9 cellular contexts compared by ENCODE assay signal in the genomic region with DNA sequence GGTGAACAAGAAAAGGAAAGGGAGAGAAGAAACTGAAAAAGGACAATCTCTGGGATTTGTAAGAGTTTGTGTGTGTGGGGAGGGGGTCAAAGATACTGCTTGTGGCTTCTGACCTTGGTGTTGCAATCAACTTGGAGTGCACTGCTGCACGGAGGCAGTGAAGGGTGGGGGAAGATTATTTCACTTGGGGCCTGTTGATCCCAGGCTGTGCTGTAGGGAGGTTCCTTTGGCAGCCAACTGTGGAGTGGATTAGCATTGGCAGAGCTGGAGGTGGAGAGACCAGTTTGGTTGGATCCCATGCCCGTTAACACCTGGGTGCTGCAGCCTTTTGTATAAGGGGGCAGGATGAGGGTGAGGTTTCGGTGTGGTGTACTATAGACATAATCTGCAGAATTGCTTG. TPM values are rescaled to one million over a fixed set of nuclear protein-coding genes. Genes with fewer than 3 reads are reported as not detected.
DNase-seq lines count a peak whose midpoint lies in the region; ATAC-seq and TF ChIP-seq lines count a peak whose summit lies in the region.
"Had no signal": no experiment of that assay in that cellular context is flagged by ENCODE, and none has a peak within 500 bp of the region (broad histone marks: within the 10 kb centered on the region; RNA-seq: fewer than 3 reads in every experiment).

No MANE protein-coding gene starts in this region.

- H3K36me3 ChIP-seq in esophagus squamous epithelium, result no peaks in the 10 kb centered on the region

- no peaks in the 10 kb centered on the region for H3K36me3 Mint-ChIP-seq in activated naive CD4-positive, alpha-beta T cell treated with anti-CD3 and anti-CD28 coated beads, Interleukin-2, amount 50 U/mL, for 72 hours

- peak overlapping the region in 3 of 4 donors; percentile 47 to 89 (median 82) for H3K27ac ChIP-seq in esophagus squamous epithelium

- no peaks in the 10 kb centered on the region for H3K9me3 Mint-ChIP-seq in activated naive CD4-positive, alpha-beta T cell treated with anti-CD3 and anti-CD28 coated beads, Interleukin-2, amount 50 U/mL, for 72 hours

- peaks cover 33 to 98% (median 43%) of the 10 kb centered on the region in 3 donors for H3K4me1 ChIP-seq in esophagus squamous epithelium

- H3K27me3 ChIP-seq in esophagus squamous epithelium, result no peaks in the 10 kb centered on the region

- 18 to 37% methylated on average over 3 of the region's 3 CpGs for WGBS in esophagus squamous epithelium, 2 donors

- peak overlapping the region in 2 of 4 donors; percentile 7 to 9 for H3K4me3 ChIP-seq in esophagus squamous epithelium

- ATAC-seq in HG03196 (IDR thresholded peaks at IDR 0.05; ENCODE audit: unreplicated experiment) (no peak), GM21381 (IDR thresholded peaks at IDR 0.05; ENCODE audit: unreplicated experiment) (no peak)
- ATAC-seq in activated naive CD4-positive, alpha-beta T cell treated with anti-CD3 and anti-CD28 coated beads, Interleukin-2, amount 50 U/mL, for 72 hours, result no peak

- intact Hi-C loops in esophagus squamous epithelium (cut with DNase I), result no loop called here

- no peak for TF ChIP-seq POLR2A in esophagus squamous epithelium (IDR thresholded peaks at IDR 0.05)

- TF ChIP-seq CTCF in esophagus squamous epithelium (IDR thresholded peaks at IDR 0.05), result no peak

- peak; percentile 77 for DNase-seq in HT-29 (ENCODE audit: low spot score)
- DNase-seq in NOMO-1 treated with dmso at 0.1 percent for 144 hours (lab: John Stamatoyannopoulos, UW; ENCODE audit: unreplicated experiment), result peak; percentile 68
- DNase-seq in esophagus squamous epithelium (lab: John Stamatoyannopoulos, UW), result no peak
- peak; percentile 65 for DNase-seq in renal cortical epithelial cell (ENCODE audit: low read depth)
- DNase-seq in hypothalamus (lab: John Stamatoyannopoulos, UW), result no peak
- no peak for DNase-seq in activated naive CD4-positive, alpha-beta T cell treated with anti-CD3 and anti-CD28 coated beads, Interleukin-2, amount 50 U/mL, for 72 hours (ENCODE audit: low spot score in 2 of 2)

- no peak overlapping the region for H3K27ac Mint-ChIP-seq in activated naive CD4-positive, alpha-beta T cell treated with anti-CD3 and anti-CD28 coated beads, Interleukin-2, amount 50 U/mL, for 72 hours
- H3K27ac Mint-ChIP-seq: progenitor cell of endocrine pancreas had no signal

- no peaks in the 10 kb centered on the region for H3K9me3 ChIP-seq in esophagus squamous epithelium

RNA-seq across cellular contexts. Expression of a gene that starts 38.2 kb away (rescaled TPM):
- 22.6 and 25.6 TPM in 2 replicates for total RNA-seq in HT-29 (2014; rRNA removed; shearing (Covaris generic))
- total RNA-seq in esophagus squamous epithelium (10 to 100 TPM; 22.9 to 47.1 (median 34.0) TPM), renal cortical epithelial cell (20.0 and 134 TPM in 2 replicates)
- 10 to 100 TPM; 41.5 to 71.7 TPM for total RNA-seq in activated naive CD4-positive, alpha-beta T cell treated with anti-CD3 and anti-CD28 coated beads, Interleukin-2, amount 50 U/mL, for 72 hours

Comparison
In these comparisons a context has a peak if more than half of its experiments do, and no peak if none do; other contexts are left out.
1. DNase-seq: peak in HT-29 (single experiment), NOMO-1 treated with dmso at 0.1 percent for 144 hours (single experiment) and renal cortical epithelial cell (single experiment); none in esophagus squamous epithelium (single experiment), hypothalamus (0 of 51) and activated naive CD4-positive, alpha-beta T cell treated with anti-CD3 and anti-CD28 coated beads, Interleukin-2, amount 50 U/mL, for 72 hours (0 of 2).